In the genomic region with DNA sequence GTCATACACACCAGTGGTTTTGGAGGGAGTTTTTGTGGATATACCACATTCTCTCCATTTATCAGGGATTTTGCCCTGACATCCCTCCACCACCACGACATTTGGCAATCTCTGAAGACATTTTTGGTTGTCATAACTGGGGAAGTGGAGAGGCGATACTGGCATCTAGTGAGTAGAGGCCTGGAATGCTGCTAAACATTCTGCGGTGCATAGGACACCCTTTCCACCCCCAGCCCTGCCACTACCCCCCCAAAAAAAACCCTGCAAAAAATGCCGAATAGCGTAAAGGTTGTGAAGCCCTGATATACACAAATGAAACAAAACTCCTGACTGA, we compare ENCODE assay signal across 8 cellular contexts. TPM values are rescaled to one million over a fixed set of nuclear protein-coding genes. Genes with fewer than 3 reads are reported as not detected.
DNase-seq lines count a peak whose midpoint lies in the region; ATAC-seq lines count a peak whose summit lies in the region.

No MANE protein-coding gene starts in this region.

- no peaks in the 10 kb centered on the region for H3K27me3 Mint-ChIP-seq in T-helper 1 cell treated with Interleukin-12 subunit alpha and Interleukin-12 subunit beta and Interleukin-4 antibody, amounts not matched to agents 30 μg/mL and 1 μg/mL, for 36 hours (ENCODE audit: low read depth)
- H3K27me3 Mint-ChIP-seq in stimulated activated memory B cell treated with anti-CD40 and anti-IgM and Interleukin-4, amounts not matched to agents 10 μg/mL and 1 μg/mL and 100 μg/mL, for 72 hours = no peaks in the 10 kb centered on the region

- H3K4me3 ChIP-seq in iPS DF 6.9 (ENCODE audit: low read length) = peak overlapping the region; percentile 5; the same call in 1 of the 2 replicates

- peaks cover 16% of the 10 kb centered on the region for H3K36me3 Mint-ChIP-seq in T-helper 1 cell treated with Interleukin-12 subunit alpha and Interleukin-12 subunit beta and Interleukin-4 antibody, amounts not matched to agents 30 μg/mL and 1 μg/mL, for 36 hours (ENCODE audit: low read depth)
- H3K36me3 Mint-ChIP-seq in activated naive CD4-positive, alpha-beta T cell treated with anti-CD3 and anti-CD28 coated beads, Interleukin-2, amount 50 U/mL, for 72 hours = peaks cover 0 to 10% of the 10 kb centered on the region in 2 donors
- no peaks in the 10 kb centered on the region for H3K36me3 Mint-ChIP-seq in stimulated activated memory B cell treated with anti-CD40 and anti-IgM and Interleukin-4, amounts not matched to agents 10 μg/mL and 1 μg/mL and 100 μg/mL, for 72 hours

- H3K27ac ChIP-seq in iPS DF 6.9 (ENCODE audit: low read length) = no peak overlapping the region

- no peaks in the 10 kb centered on the region for H3K9me3 Mint-ChIP-seq in T-helper 1 cell treated with Interleukin-12 subunit alpha and Interleukin-12 subunit beta and Interleukin-4 antibody, amounts not matched to agents 30 μg/mL and 1 μg/mL, for 36 hours
- no peaks in the 10 kb centered on the region for H3K9me3 Mint-ChIP-seq in activated naive CD4-positive, alpha-beta T cell treated with anti-CD3 and anti-CD28 coated beads, Interleukin-2, amount 50 U/mL, for 72 hours
- H3K9me3 Mint-ChIP-seq in stimulated activated memory B cell treated with anti-CD40 and anti-IgM and Interleukin-4, amounts not matched to agents 10 μg/mL and 1 μg/mL and 100 μg/mL, for 72 hours = no peaks in the 10 kb centered on the region

- no CpG with 5 or more reads among the region's 5 CpGs for WGBS in iPS DF 6.9 (ENCODE audit: insufficient coverage, insufficient read length)

- peak overlapping the region; percentile 88 for H3K27ac Mint-ChIP-seq in T-helper 1 cell treated with Interleukin-12 subunit alpha and Interleukin-12 subunit beta and Interleukin-4 antibody, amounts not matched to agents 30 μg/mL and 1 μg/mL, for 36 hours
- H3K27ac Mint-ChIP-seq in activated naive CD4-positive, alpha-beta T cell treated with anti-CD3 and anti-CD28 coated beads, Interleukin-2, amount 50 U/mL, for 72 hours = peak overlapping the region; percentile 88 to 94
- H3K27ac Mint-ChIP-seq in stimulated activated memory B cell treated with anti-CD40 and anti-IgM and Interleukin-4, amounts not matched to agents 10 μg/mL and 1 μg/mL and 100 μg/mL, for 72 hours = peak overlapping the region; percentile 86

- no peak for ATAC-seq in activated naive CD4-positive, alpha-beta T cell treated with anti-CD3 and anti-CD28 coated beads, Interleukin-2, amount 50 U/mL, for 72 hours
- ATAC-seq in stimulated activated memory B cell treated with anti-CD40 and anti-IgM and Interleukin-4, amounts not matched to agents 10 μg/mL and 1 μg/mL and 100 μg/mL, for 72 hours = no peak
- no peak for ATAC-seq in GM19035 (IDR thresholded peaks at IDR 0.05; ENCODE audit: unreplicated experiment)
- no peak for ATAC-seq in GM21360 (IDR thresholded peaks at IDR 0.05; ENCODE audit: unreplicated experiment)

- no peaks in the 10 kb centered on the region; the same call in 1 of the 2 replicates for H3K4me1 ChIP-seq in iPS DF 6.9 (ENCODE audit: control insufficient read depth, insufficient read depth, low read length)

- no peaks in the 10 kb centered on the region for H3K36me3 ChIP-seq in iPS DF 6.9 (ENCODE audit: control insufficient read depth, insufficient read depth, low read length)

- no peaks in the 10 kb centered on the region for H3K9me3 ChIP-seq in iPS DF 6.9 (ENCODE audit: control insufficient read depth, insufficient read depth, low read length)

- H3K27me3 ChIP-seq in iPS DF 6.9 (ENCODE audit: control insufficient read depth, insufficient read depth, low read length) = no peaks in the 10 kb centered on the region

- peak overlapping the region; percentile 88 for H3K4me3 Mint-ChIP-seq in T-helper 1 cell treated with Interleukin-12 subunit alpha and Interleukin-12 subunit beta and Interleukin-4 antibody, amounts not matched to agents 30 μg/mL and 1 μg/mL, for 36 hours
- peak overlapping the region; percentile 96 for H3K4me3 Mint-ChIP-seq in stimulated activated memory B cell treated with anti-CD40 and anti-IgM and Interleukin-4, amounts not matched to agents 10 μg/mL and 1 μg/mL and 100 μg/mL, for 72 hours

- no peak for DNase-seq in T-helper 1 cell
- no peak for DNase-seq in activated naive CD4-positive, alpha-beta T cell treated with anti-CD3 and anti-CD28 coated beads, Interleukin-2, amount 50 U/mL, for 72 hours (ENCODE audit: low spot score in 2 of 2)
- DNase-seq in iPS DF 6.9 (ENCODE audit: low read depth, low spot score) = no peak
- DNase-seq in cerebellar cortex (ENCODE audit: low spot score) = no peak

- peaks cover 60% of the 10 kb centered on the region for H3K4me1 Mint-ChIP-seq in T-helper 1 cell treated with Interleukin-12 subunit alpha and Interleukin-12 subunit beta and Interleukin-4 antibody, amounts not matched to agents 30 μg/mL and 1 μg/mL, for 36 hours (ENCODE audit: low read depth)
- peaks cover 50% of the 10 kb centered on the region for H3K4me1 Mint-ChIP-seq in stimulated activated memory B cell treated with anti-CD40 and anti-IgM and Interleukin-4, amounts not matched to agents 10 μg/mL and 1 μg/mL and 100 μg/mL, for 72 hours

RNA-seq across cellular contexts. Expression of a gene that starts 0.6 kb away (rescaled TPM):
- 10 to 100 TPM; 15.4 to 26.9 TPM for total RNA-seq in activated naive CD4-positive, alpha-beta T cell treated with anti-CD3 and anti-CD28 coated beads, Interleukin-2, amount 50 U/mL, for 72 hours

RNA-seq across cellular contexts. Expression of a gene that starts 27.3 kb away (rescaled TPM):
- not detected for total RNA-seq in activated naive CD4-positive, alpha-beta T cell treated with anti-CD3 and anti-CD28 coated beads, Interleukin-2, amount 50 U/mL, for 72 hours

RNA-seq across cellular contexts. Expression of a gene that starts 31.3 kb away (rescaled TPM):
- total RNA-seq in activated naive CD4-positive, alpha-beta T cell treated with anti-CD3 and anti-CD28 coated beads, Interleukin-2, amount 50 U/mL, for 72 hours = not detected
